Comparison of ENCODE assay signal across 13 cellular contexts in the genomic region with DNA sequence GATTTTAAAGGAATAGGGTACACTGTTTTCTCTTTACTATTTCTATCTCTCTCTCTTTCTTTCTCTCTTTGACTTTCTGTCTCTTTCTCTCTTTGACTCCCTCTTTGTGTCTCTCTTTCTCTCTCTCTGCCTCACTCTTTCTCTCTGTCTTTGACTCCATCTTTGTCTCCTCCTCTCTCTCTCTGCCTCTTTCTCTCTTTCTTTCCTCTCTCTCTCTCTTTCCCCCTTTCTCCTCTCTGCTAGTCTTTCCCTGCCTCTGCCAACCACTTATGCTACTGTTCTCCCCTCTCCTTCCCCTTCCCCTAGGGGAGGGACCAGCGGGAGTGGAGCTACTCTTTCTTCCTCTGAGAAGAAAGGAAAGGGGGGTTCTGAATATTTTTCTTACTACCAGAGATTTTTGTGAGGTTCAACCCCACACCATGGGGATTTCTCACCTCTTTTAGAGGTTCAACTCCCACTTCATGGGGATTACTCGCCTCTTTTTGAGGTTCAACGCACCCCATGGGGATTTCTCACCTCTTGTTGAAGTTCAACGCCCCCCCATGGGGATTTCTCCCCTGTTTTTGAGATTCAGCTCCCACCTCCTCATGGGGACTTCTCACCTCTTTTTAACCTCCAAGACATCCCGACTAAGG.
DNase-seq lines count a peak whose midpoint lies in the region; ATAC-seq and TF ChIP-seq lines count a peak whose summit lies in the region.
"Had no signal": no experiment of that assay in that cellular context is flagged by ENCODE, and none has a peak within 500 bp of the region (broad histone marks: within the 10 kb centered on the region; RNA-seq: fewer than 3 reads in every experiment).

No MANE protein-coding gene starts in this region.

- peak overlapping the region; percentile 71 for H3K27ac ChIP-seq in foreskin keratinocyte

- no peaks in the 10 kb centered on the region for H3K27me3 ChIP-seq in foreskin keratinocyte

- TF ChIP-seq CTCF in WTC11 (IDR thresholded peaks at IDR 0.05): no peak
- no peak for TF ChIP-seq CTCF in foreskin keratinocyte (conservative IDR thresholded peaks at IDR 0.05)
- no peak for TF ChIP-seq CTCF in Calu3 (IDR thresholded peaks at IDR 0.05; ENCODE audit: unreplicated experiment)

- peak; percentile 21 for DNase-seq in activated CD4-positive, alpha-beta memory T cell treated with anti-CD3 and anti-CD28 coated beads for 36 hours
- DNase-seq in activated CD4-positive, alpha-beta memory T cell treated with anti-CD3 and anti-CD28 coated beads, Interleukin-2, amount 10 ng/mL, durations not matched to agents 7 days and 5 days: no peak
- no peak for DNase-seq in WTC11 (ENCODE audit: low spot score)
- no peak for DNase-seq in foreskin keratinocyte
- no peak for DNase-seq in stimulated activated effector memory CD8-positive, alpha-beta T cell treated with anti-CD3 and anti-CD28 coated beads, Interleukin-12 subunit alpha, Interleukin-12 subunit beta, amount 100 ng/mL, for 72 hours (ENCODE audit: low spot score in 2 of 2)
- DNase-seq in Calu3: no peak
- no peak for DNase-seq in nucleus accumbens (lab: John Stamatoyannopoulos, UW)
- DNase-seq: activated CD4-positive, alpha-beta T cell treated with anti-CD3 and anti-CD28 coated beads, Interleukin-2, amount 50 U/mL, for 1 hour; NCI-H1092 treated with DMSO at 0.1 percent for 48 hours; NCI-H524; T-helper 1 cell had no signal

- peak overlapping the region; percentile 5 for H3K27ac Mint-ChIP-seq in activated CD4-positive, alpha-beta memory T cell treated with anti-CD3 and anti-CD28 coated beads for 36 hours
- no peak overlapping the region for H3K27ac Mint-ChIP-seq in activated CD4-positive, alpha-beta memory T cell treated with anti-CD3 and anti-CD28 coated beads, Interleukin-2, amount 10 ng/mL, durations not matched to agents 7 days and 5 days
- H3K27ac Mint-ChIP-seq in WTC11 (peak overlapping the region; percentile 48; the same call in 1 of the 2 replicates), Calu3 (ENCODE audit: unreplicated experiment) (no peak overlapping the region)
- H3K27ac Mint-ChIP-seq in stimulated activated effector memory CD8-positive, alpha-beta T cell treated with anti-CD3 and anti-CD28 coated beads, Interleukin-12 subunit alpha, Interleukin-12 subunit beta, amount 100 ng/mL, for 72 hours: peak overlapping the region; percentile 84

- no peaks in the 10 kb centered on the region for H3K27me3 Mint-ChIP-seq in activated CD4-positive, alpha-beta memory T cell treated with anti-CD3 and anti-CD28 coated beads for 36 hours
- H3K27me3 Mint-ChIP-seq in activated CD4-positive, alpha-beta memory T cell treated with anti-CD3 and anti-CD28 coated beads, Interleukin-2, amount 10 ng/mL, durations not matched to agents 7 days and 5 days: no peaks in the 10 kb centered on the region
- H3K27me3 Mint-ChIP-seq in WTC11 (ENCODE audit: low read depth) (no peaks in the 10 kb centered on the region), Calu3 (ENCODE audit: unreplicated experiment) (no peaks in the 10 kb centered on the region)

- CTCF ChIA-PET in activated CD4-positive, alpha-beta memory T cell treated with anti-CD3 and anti-CD28 coated beads for 36 hours (lab: Charles Lee): no interaction called here
- CTCF ChIA-PET in activated CD4-positive, alpha-beta memory T cell treated with anti-CD3 and anti-CD28 coated beads, Interleukin-2, amount 10 ng/mL, durations not matched to agents 7 days and 5 days (lab: Charles Lee): no interaction called here
- CTCF ChIA-PET in WTC11 (lab: Charles Lee): interaction anchor here (0.9 to 1.6 kb wide), 8 partner anchors 9 to 286 kb away, joined by 3 to 6 read pairs (median 4); no protein-coding TSS in a partner anchor
- CTCF ChIA-PET in Calu3 (lab: Charles Lee): no interaction called here

- no TSS peak for BruUV-seq in Calu3 (replicated peaks; lab: Mats Ljungman, UMichigan)

- intact Hi-C loops in activated CD4-positive, alpha-beta memory T cell treated with anti-CD3 and anti-CD28 coated beads for 36 hours (cut with micrococcal nuclease): no loop called here
- intact Hi-C loops in Calu3 (cut with micrococcal nuclease; ENCODE audit: unreplicated experiment): no loop called here

- H3K4me1 Mint-ChIP-seq in activated CD4-positive, alpha-beta memory T cell treated with anti-CD3 and anti-CD28 coated beads for 36 hours (ENCODE audit: low read depth): peaks cover 19% of the 10 kb centered on the region
- peaks cover 3% of the 10 kb centered on the region for H3K4me1 Mint-ChIP-seq in activated CD4-positive, alpha-beta memory T cell treated with anti-CD3 and anti-CD28 coated beads, Interleukin-2, amount 10 ng/mL, durations not matched to agents 7 days and 5 days
- H3K4me1 Mint-ChIP-seq in WTC11: peaks cover 65% of the 10 kb centered on the region
- H3K4me1 Mint-ChIP-seq in stimulated activated effector memory CD8-positive, alpha-beta T cell treated with anti-CD3 and anti-CD28 coated beads, Interleukin-12 subunit alpha, Interleukin-12 subunit beta, amount 100 ng/mL, for 72 hours: peaks cover 26% of the 10 kb centered on the region
- peaks cover 13% of the 10 kb centered on the region for H3K4me1 Mint-ChIP-seq in Calu3 (ENCODE audit: low read depth, unreplicated experiment)

- ATAC-seq in WTC11 (peak; percentile 11), foreskin keratinocyte (no peak), GM18907 (IDR thresholded peaks at IDR 0.05; ENCODE audit: unreplicated experiment) (no peak)
- ATAC-seq in stimulated activated effector memory CD8-positive, alpha-beta T cell treated with anti-CD3 and anti-CD28 coated beads, Interleukin-12 subunit alpha, Interleukin-12 subunit beta, amount 100 ng/mL, for 72 hours: no peak
- ATAC-seq: A549 had no signal

- no peaks in the 10 kb centered on the region for H3K9me3 Mint-ChIP-seq in activated CD4-positive, alpha-beta memory T cell treated with anti-CD3 and anti-CD28 coated beads for 36 hours
- no peaks in the 10 kb centered on the region for H3K9me3 Mint-ChIP-seq in activated CD4-positive, alpha-beta memory T cell treated with anti-CD3 and anti-CD28 coated beads, Interleukin-2, amount 10 ng/mL, durations not matched to agents 7 days and 5 days
- 0 out of 2 replicates have a peak, but pooled peaks cover 5% of the 10 kb centered on the region for H3K9me3 Mint-ChIP-seq in WTC11
- H3K9me3 Mint-ChIP-seq in stimulated activated effector memory CD8-positive, alpha-beta T cell treated with anti-CD3 and anti-CD28 coated beads, Interleukin-12 subunit alpha, Interleukin-12 subunit beta, amount 100 ng/mL, for 72 hours: no peaks in the 10 kb centered on the region
- no peaks in the 10 kb centered on the region for H3K9me3 Mint-ChIP-seq in Calu3 (ENCODE audit: low read depth, unreplicated experiment)

- no peaks in the 10 kb centered on the region for H3K36me3 Mint-ChIP-seq in activated CD4-positive, alpha-beta memory T cell treated with anti-CD3 and anti-CD28 coated beads for 36 hours
- H3K36me3 Mint-ChIP-seq in activated CD4-positive, alpha-beta memory T cell treated with anti-CD3 and anti-CD28 coated beads, Interleukin-2, amount 10 ng/mL, durations not matched to agents 7 days and 5 days (ENCODE audit: low read depth): no peaks in the 10 kb centered on the region
- H3K36me3 Mint-ChIP-seq in WTC11: peaks cover 5% of the 10 kb centered on the region; the same call in 1 of the 2 replicates
- peaks cover 15% of the 10 kb centered on the region for H3K36me3 Mint-ChIP-seq in stimulated activated effector memory CD8-positive, alpha-beta T cell treated with anti-CD3 and anti-CD28 coated beads, Interleukin-12 subunit alpha, Interleukin-12 subunit beta, amount 100 ng/mL, for 72 hours
- peaks cover 6% of the 10 kb centered on the region for H3K36me3 Mint-ChIP-seq in Calu3 (ENCODE audit: insufficient read depth, unreplicated experiment)

- POLR2A ChIA-PET in activated CD4-positive, alpha-beta memory T cell treated with anti-CD3 and anti-CD28 coated beads for 36 hours (lab: Charles Lee): no interaction called here
- POLR2A ChIA-PET in activated CD4-positive, alpha-beta memory T cell treated with anti-CD3 and anti-CD28 coated beads, Interleukin-2, amount 10 ng/mL, durations not matched to agents 7 days and 5 days (lab: Charles Lee): no interaction called here
- POLR2A ChIA-PET in WTC11 (lab: Charles Lee): no interaction called here

- H3K4me3 Mint-ChIP-seq in activated CD4-positive, alpha-beta memory T cell treated with anti-CD3 and anti-CD28 coated beads for 36 hours: no peak overlapping the region
- no peak overlapping the region for H3K4me3 Mint-ChIP-seq in activated CD4-positive, alpha-beta memory T cell treated with anti-CD3 and anti-CD28 coated beads, Interleukin-2, amount 10 ng/mL, durations not matched to agents 7 days and 5 days
- H3K4me3 Mint-ChIP-seq in WTC11: peak overlapping the region; percentile 53
- H3K4me3 Mint-ChIP-seq in stimulated activated effector memory CD8-positive, alpha-beta T cell treated with anti-CD3 and anti-CD28 coated beads, Interleukin-12 subunit alpha, Interleukin-12 subunit beta, amount 100 ng/mL, for 72 hours: peak overlapping the region; percentile 0
- no peak overlapping the region for H3K4me3 Mint-ChIP-seq in Calu3 (ENCODE audit: low read depth, unreplicated experiment)

- peaks cover 9% of the 10 kb centered on the region for H3K4me1 ChIP-seq in foreskin keratinocyte
- H3K4me1 ChIP-seq: A549 had no signal

TF ChIP-seq in WTC11, 78 proteins besides CTCF, POLR2A, EP300 and RAD21:
- no peak for TF ChIP-seq JUN (CRISPR knock-in tag; IDR thresholded peaks at IDR 0.05)
- TF ChIP-seq, protein P1, sequence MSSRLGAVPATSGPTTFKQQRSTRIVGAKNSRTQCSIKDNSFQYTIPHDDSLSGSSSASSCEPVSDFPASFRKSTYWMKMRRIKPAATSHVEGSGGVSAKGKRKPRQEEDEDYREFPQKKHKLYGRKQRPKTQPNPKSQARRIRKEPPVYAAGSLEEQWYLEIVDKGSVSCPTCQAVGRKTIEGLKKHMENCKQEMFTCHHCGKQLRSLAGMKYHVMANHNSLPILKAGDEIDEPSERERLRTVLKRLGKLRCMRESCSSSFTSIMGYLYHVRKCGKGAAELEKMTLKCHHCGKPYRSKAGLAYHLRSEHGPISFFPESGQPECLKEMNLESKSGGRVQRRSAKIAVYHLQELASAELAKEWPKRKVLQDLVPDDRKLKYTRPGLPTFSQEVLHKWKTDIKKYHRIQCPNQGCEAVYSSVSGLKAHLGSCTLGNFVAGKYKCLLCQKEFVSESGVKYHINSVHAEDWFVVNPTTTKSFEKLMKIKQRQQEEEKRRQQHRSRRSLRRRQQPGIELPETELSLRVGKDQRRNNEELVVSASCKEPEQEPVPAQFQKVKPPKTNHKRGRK (CRISPR knock-in tag; IDR thresholded peaks at IDR 0.05; ENCODE audit: borderline replicate concordance): 0 out of 2 replicates have a peak, but pooled peaks have one; percentile 61

Comparison
In these comparisons a context has a peak if more than half of its experiments do, and no peak if none do; other contexts are left out.
1. H3K27ac Mint-ChIP-seq: peak in activated CD4-positive, alpha-beta memory T cell treated with anti-CD3 and anti-CD28 coated beads for 36 hours (single experiment), WTC11 (single experiment) and stimulated activated effector memory CD8-positive, alpha-beta T cell treated with anti-CD3 and anti-CD28 coated beads, Interleukin-12 subunit alpha, Interleukin-12 subunit beta, amount 100 ng/mL, for 72 hours (single experiment); none in activated CD4-positive, alpha-beta memory T cell treated with anti-CD3 and anti-CD28 coated beads, Interleukin-2, amount 10 ng/mL, durations not matched to agents 7 days and 5 days (single experiment) and Calu3 (single experiment).
2. H3K4me3 Mint-ChIP-seq: peak in WTC11 (single experiment) and stimulated activated effector memory CD8-positive, alpha-beta T cell treated with anti-CD3 and anti-CD28 coated beads, Interleukin-12 subunit alpha, Interleukin-12 subunit beta, amount 100 ng/mL, for 72 hours (single experiment); none in activated CD4-positive, alpha-beta memory T cell treated with anti-CD3 and anti-CD28 coated beads for 36 hours (single experiment), activated CD4-positive, alpha-beta memory T cell treated with anti-CD3 and anti-CD28 coated beads, Interleukin-2, amount 10 ng/mL, durations not matched to agents 7 days and 5 days (single experiment) and Calu3 (single experiment).